Comparison of ENCODE assay signal across 8 cellular contexts in genomic region chr9:91361294-91362201, GRCh38. TPM values are rescaled to one million over a fixed set of nuclear protein-coding genes. Genes with fewer than 3 reads are reported as not detected.
DNase-seq lines count a peak whose midpoint lies in the region; ATAC-seq and TF ChIP-seq lines count a peak whose summit lies in the region.

AUH (minus strand) TSS chr9:91361918; CDS start chr9:91361889, 29 bp downstream.

- no peaks in the 10 kb centered on the region for H3K27me3 ChIP-seq in mesendoderm (ENCODE audit: insufficient read depth, low read length, poor library complexity)

- peak within 1 kb of the TSS; percentile 34 for H3K27ac ChIP-seq in mesendoderm (ENCODE audit: low read depth, low read length)

- H3K4me3 ChIP-seq in mesendoderm (ENCODE audit: low read length): peak within 1 kb of the TSS; percentile 73

- peak; percentile 48 for ATAC-seq in HG03378 (IDR thresholded peaks at IDR 0.05; ENCODE audit: unreplicated experiment)
- peak; percentile 94 for ATAC-seq in effector memory CD8-positive, alpha-beta T cell (replicated peaks)

- peak within 1 kb of the TSS; percentile 50 for H3K4me2 ChIP-seq in mesendoderm (ENCODE audit: low read length)

- H4K8ac ChIP-seq in mesendoderm (ENCODE audit: low read depth, low read length): no peak within 1 kb of the TSS

- peak within 1 kb of the TSS; percentile 86 for H3K56ac ChIP-seq in mesendoderm (ENCODE audit: low read length)

- peak within 1 kb of the TSS; percentile 83 for H3K18ac ChIP-seq in mesendoderm (ENCODE audit: low read length)

- peaks cover 24% of the 10 kb centered on the region for H3K4me1 Mint-ChIP-seq in CD14-positive monocyte
- peaks cover 30 to 41% of the 10 kb centered on the region in 2 donors for H3K4me1 Mint-ChIP-seq in effector memory CD8-positive, alpha-beta T cell (ENCODE audit: low read depth in 2 of 2)

- no peak within 1 kb of the TSS for H2AK5ac ChIP-seq in mesendoderm (ENCODE audit: low read length)

- H2BK5ac ChIP-seq in mesendoderm (ENCODE audit: low read length): no peak within 1 kb of the TSS

- no CpG with 5 or more reads among the region's 86 CpGs for WGBS in mesendoderm (ENCODE audit: extremely low coverage, insufficient coverage, low lambda C conversion rate)

- no peak for TF ChIP-seq CTCF in CD14-positive monocyte (IDR thresholded peaks at IDR 0.05)

- H3K9ac ChIP-seq in mesendoderm (ENCODE audit: low read length): peak within 1 kb of the TSS; percentile 76

- H3K27ac Mint-ChIP-seq in CD14-positive monocyte: peak within 1 kb of the TSS; percentile 78 to 92 (median 89)
- peak within 1 kb of the TSS; percentile 92 to 94 for H3K27ac Mint-ChIP-seq in effector memory CD8-positive, alpha-beta T cell

- peaks cover 2% of the 10 kb centered on the region for H3K79me1 ChIP-seq in mesendoderm (ENCODE audit: low read length)

- H3K4ac ChIP-seq in mesendoderm (ENCODE audit: low read depth, low read length): peak within 1 kb of the TSS; percentile 59

- peaks cover 0 to 9% (median 4%) of the 10 kb centered on the region in 7 donors for H3K9me3 Mint-ChIP-seq in CD14-positive monocyte
- no peaks in the 10 kb centered on the region for H3K9me3 Mint-ChIP-seq in effector memory CD8-positive, alpha-beta T cell

- no peak within 1 kb of the TSS for H3K23ac ChIP-seq in mesendoderm (ENCODE audit: low read length)

- intact Hi-C loops in CD14-positive monocyte (cut with micrococcal nuclease): loop anchor here (5.0 to 10.0 kb wide), 4 partner anchors 36 to 61 kb away; partner anchors contain the start of gene NFIL3 (in 1 of the 2)

- H2BK120ac ChIP-seq in mesendoderm (ENCODE audit: low read depth, low read length): no peak within 1 kb of the TSS

- H3K36me3 Mint-ChIP-seq in CD14-positive monocyte: peaks cover 12 to 15% of the 10 kb centered on the region in 2 donors
- H3K36me3 Mint-ChIP-seq in effector memory CD8-positive, alpha-beta T cell (ENCODE audit: insufficient read depth): peaks cover 12% of the 10 kb centered on the region

- DNase-seq in CD14-positive monocyte (ENCODE audit: low spot score) (peak; percentile 76), NOMO-1 (lab: John Stamatoyannopoulos, UW; ENCODE audit: unreplicated experiment in 2 of 2) (peak; percentile 42 to 53), mesendoderm (peak; percentile 88)
- peak; percentile 64 to 82 (median 77) for DNase-seq in activated CD8-positive, alpha-beta memory T cell treated with anti-CD3 and anti-CD28 coated beads for 48 hours (ENCODE audit: low read depth in 2 of 3, low spot score in 2 of 3)
- DNase-seq in effector memory CD8-positive, alpha-beta T cell: peak; percentile 81 to 87 (median 81)
- peak; percentile 78 for DNase-seq in stimulated activated CD8-positive, alpha-beta memory T cell treated with anti-CD3 and anti-CD28 coated beads, Interleukin-12 subunit alpha, Interleukin-12 subunit beta, amount 100 ng/mL, for 4 hours (ENCODE audit: low read depth)

- H4K5ac ChIP-seq in mesendoderm (ENCODE audit: low read length): no peak within 1 kb of the TSS

- peak within 1 kb of the TSS; percentile 99 for H3K4me3 Mint-ChIP-seq in CD14-positive monocyte
- peak within 1 kb of the TSS; percentile 91 to 94 for H3K4me3 Mint-ChIP-seq in effector memory CD8-positive, alpha-beta T cell

- peaks cover 2% of the 10 kb centered on the region for H3K4me1 ChIP-seq in mesendoderm (ENCODE audit: control insufficient read depth, low read depth, low read length)

- no peak within 1 kb of the TSS for H2BK15ac ChIP-seq in mesendoderm (replicated peaks; ENCODE audit: low read depth)

- H3K27me3 Mint-ChIP-seq in CD14-positive monocyte (ENCODE audit: low read depth in 3 of 3): peaks cover 0 to 1% (median 0%) of the 10 kb centered on the region in 3 donors
- no peaks in the 10 kb centered on the region for H3K27me3 Mint-ChIP-seq in effector memory CD8-positive, alpha-beta T cell

- no peaks in the 10 kb centered on the region for H3K36me3 ChIP-seq in mesendoderm (ENCODE audit: control insufficient read depth, insufficient read depth, low read length)

- peaks cover 33% of the 10 kb centered on the region for H3K79me2 ChIP-seq in mesendoderm (ENCODE audit: control insufficient read depth, insufficient read depth, low read length)

- TF ChIP-seq POLR2A in GM19099 (IDR thresholded peaks at IDR 0.05; ENCODE audit: extremely low read depth, insufficient read length, low read depth): peak; percentile 72

RNA-seq across cellular contexts. Expression of gene AUH, which starts in this region (rescaled TPM):
- polyA plus RNA-seq in CD14-positive monocyte: 1 to 10 TPM; 8.4 to 9.9 TPM
- polyA plus RNA-seq in mesendoderm (2013, experiment 1 of 2): 13.9 TPM
- 14.5 TPM for polyA plus RNA-seq in mesendoderm (2013, experiment 2 of 2)

Comparison
In these comparisons a context has a peak if more than half of its experiments do, and no peak if none do; other contexts are left out.
1. Peak in every context shown above with its lines: DNase-seq, ATAC-seq, H3K4me3 ChIP-seq and H3K27ac ChIP-seq.